In the genomic region with DNA sequence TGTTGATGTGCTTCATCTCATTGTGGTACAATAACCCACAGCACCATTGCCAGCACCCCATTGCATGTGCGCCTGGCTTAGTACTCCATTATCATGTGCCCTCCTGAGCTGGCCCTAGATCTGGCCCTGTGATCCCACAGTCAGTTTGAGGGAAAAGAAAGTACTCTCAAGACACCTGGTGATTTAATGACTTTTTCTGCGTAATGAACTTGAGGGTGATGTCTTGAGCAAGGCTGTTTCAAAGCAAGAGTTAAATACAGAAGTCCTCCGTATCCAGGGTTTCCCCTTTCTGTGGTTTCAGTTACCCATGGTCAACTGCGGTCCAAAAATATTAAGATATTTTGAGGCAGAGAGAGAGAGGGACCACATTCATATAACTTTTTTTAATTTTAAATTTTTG, we compare ENCODE assay signal across 13 cellular contexts. TPM values are rescaled to one million over a fixed set of nuclear protein-coding genes. Genes with fewer than 3 reads are reported as not detected.
DNase-seq lines count a peak whose midpoint lies in the region; ATAC-seq and TF ChIP-seq lines count a peak whose summit lies in the region.
"Had no signal": no experiment of that assay in that cellular context is flagged by ENCODE, and none has a peak within 500 bp of the region (broad histone marks: within the 10 kb centered on the region; RNA-seq: fewer than 3 reads in every experiment).

No MANE protein-coding gene starts in this region.

- no peaks in the 10 kb centered on the region for H4K20me1 ChIP-seq in OCI-LY7 (ENCODE audit: insufficient read depth, low read length)

- H3K9me3 Mint-ChIP-seq in mesothelial cell of epicardium: peaks cover 23% of the 10 kb centered on the region

- TF ChIP-seq POLR2A in gastrocnemius medialis (IDR thresholded peaks at IDR 0.05) (no peak), adrenal gland (IDR thresholded peaks at IDR 0.05) (no peak)

- H3K79me2 ChIP-seq in OCI-LY7 (ENCODE audit: insufficient read depth, low read depth, low read length): no peaks in the 10 kb centered on the region

- peak overlapping the region; percentile 85 for H3K4me2 ChIP-seq in OCI-LY7 (ENCODE audit: low read length)

- H3K4me1 Mint-ChIP-seq in mesothelial cell of epicardium: no peaks in the 10 kb centered on the region

- POLR2A ChIA-PET in OCI-LY7 (lab: Charles Lee): interaction anchor here (0.6 to 2.4 kb wide), 6 partner anchors 11 to 90 kb away, joined by 3 to 8 read pairs (median 4); no protein-coding TSS in a partner anchor

- no peak overlapping the region for H3K4me3 Mint-ChIP-seq in mesothelial cell of epicardium

- peak overlapping the region; percentile 91 for H3K27ac ChIP-seq in OCI-LY7 (ENCODE audit: low read depth, low read length, poor library complexity, severe bottlenecking)
- no peak overlapping the region for H3K27ac ChIP-seq in gastrocnemius medialis
- no peak overlapping the region for H3K27ac ChIP-seq in adrenal gland

- 62 to 84% (median 80%) methylated on average over 4 of the region's 4 CpGs for WGBS in adrenal gland, 4 donors

- in situ Hi-C loops in gastrocnemius medialis (cut with MboI; ENCODE audit: low sequenced_read_pairs in 4 of 4): no loop called here

- peaks cover 64% of the 10 kb centered on the region for H3K27me3 Mint-ChIP-seq in mesothelial cell of epicardium (ENCODE audit: low read depth)

- BruUV-seq in OCI-LY7 (replicated peaks; lab: Mats Ljungman, UMichigan): no TSS peak

- intact Hi-C loops in OCI-LY7 (cut with micrococcal nuclease; ENCODE audit: unreplicated experiment) (no loop called here), gastrocnemius medialis (cut with DNase I; ENCODE audit: low total_unique reads) (no loop called here), adrenal gland (cut with DNase I) (no loop called here)

- H3K9me3 ChIP-seq in OCI-LY7 (ENCODE audit: low read length): peaks cover 18% of the 10 kb centered on the region
- no peaks in the 10 kb centered on the region for H3K9me3 ChIP-seq in gastrocnemius medialis
- no peaks in the 10 kb centered on the region for H3K9me3 ChIP-seq in adrenal gland (replicated peaks in 1 of 3)

- H3K4me1 ChIP-seq in OCI-LY7 (ENCODE audit: insufficient read depth, low read length, poor library complexity, severe bottlenecking) (peaks cover 60% of the 10 kb centered on the region), gastrocnemius medialis (no peaks in the 10 kb centered on the region), adrenal gland (replicated peaks in 1 of 2) (no peaks in the 10 kb centered on the region)

- ATAC-seq in GM21360 (IDR thresholded peaks at IDR 0.05; ENCODE audit: unreplicated experiment): peak; percentile 41
- ATAC-seq in HG03108 (IDR thresholded peaks at IDR 0.05; ENCODE audit: unreplicated experiment): peak; percentile 34
- ATAC-seq in gastrocnemius medialis: no peak
- ATAC-seq: Panc1 had no signal

- CTCF ChIA-PET in OCI-LY7 (lab: Charles Lee; ENCODE audit: unreplicated experiment): no interaction called here

- TF ChIP-seq CTCF in GM10266 (IDR thresholded peaks at IDR 0.05; ENCODE audit: control insufficient read depth, insufficient read depth, low read depth, missing control alignments): no peak
- TF ChIP-seq CTCF in OCI-LY7 (conservative IDR thresholded peaks at IDR 0.05; ENCODE audit: low read length): no peak
- no peak for TF ChIP-seq CTCF in gastrocnemius medialis (IDR thresholded peaks at IDR 0.05 in 4 of 5, conservative IDR thresholded peaks at IDR 0.05 in 1 of 5)
- no peak for TF ChIP-seq CTCF in adrenal gland (IDR thresholded peaks at IDR 0.05)
- no peak for TF ChIP-seq CTCF in mesothelial cell of epicardium (IDR thresholded peaks at IDR 0.05; ENCODE audit: unreplicated experiment)

- H3K36me3 ChIP-seq in OCI-LY7 (ENCODE audit: insufficient read depth, low read length) (peaks cover 19% of the 10 kb centered on the region; the same call in 1 of the 2 replicates), gastrocnemius medialis (peaks cover 0 to 5% of the 10 kb centered on the region in 2 donors), adrenal gland (replicated peaks in 1 of 2) (no peaks in the 10 kb centered on the region)

- no peak overlapping the region for H3K27ac Mint-ChIP-seq in mesothelial cell of epicardium

- DNase-seq in GM10266 (ENCODE audit: extremely low spot score) (peak; percentile 47), OCI-LY7 (ENCODE audit: low spot score) (peak; percentile 31), gastrocnemius medialis (no peak), adrenal gland (no peak), NCI-H446 treated with DMSO at 0.1 percent for 48 hours (lab: John Stamatoyannopoulos, UW) (no peak), mesothelial cell of epicardium (ENCODE audit: low spot score in 2 of 2, unreplicated experiment in 2 of 2) (no peak)
- DNase-seq: EL, erythroblast, NCI-H1694 had no signal

- peak overlapping the region; percentile 51; the same call in 1 of the 2 replicates for H2AFZ ChIP-seq in OCI-LY7 (ENCODE audit: low read length)

- H3K36me3 Mint-ChIP-seq in mesothelial cell of epicardium: no peaks in the 10 kb centered on the region

- no peaks in the 10 kb centered on the region for H3K9me2 ChIP-seq in OCI-LY7 (ENCODE audit: insufficient read depth, low read length)

- H3K4me3 ChIP-seq in OCI-LY7 (ENCODE audit: low read depth, low read length, poor library complexity, severe bottlenecking): peak overlapping the region; percentile 33
- H3K4me3 ChIP-seq in gastrocnemius medialis: no peak overlapping the region
- no peak overlapping the region for H3K4me3 ChIP-seq in adrenal gland

- H3K27me3 ChIP-seq in gastrocnemius medialis: no peaks in the 10 kb centered on the region
- no peaks in the 10 kb centered on the region for H3K27me3 ChIP-seq in adrenal gland

RNA-seq across cellular contexts. Expression of a gene that starts 16.3 kb away (rescaled TPM):
- total RNA-seq in OCI-LY7 (2014; rRNA removed; shearing (Covaris generic)): 2.3 and 2.7 TPM in 2 replicates
- total RNA-seq in OCI-LY7 (2022) (2.2 and 3.6 TPM in 2 replicates), gastrocnemius medialis (under 1 TPM in 2 of 4 donors, not detected in 2; 0.11 to 0.46 TPM), adrenal gland (under 1 TPM in 1 of 8 donors, not detected in 7; 0.07 TPM), mesothelial cell of epicardium (0.09 to 0.13 TPM (median 0.11 TPM) in 3 replicates)
- polyA plus RNA-seq in adrenal gland: not detected
- total RNA-seq: myocyte had no signal

RNA-seq across cellular contexts. Expression of a gene that starts 39.7 kb away (rescaled TPM):
- total RNA-seq in OCI-LY7 (2014; rRNA removed; shearing (Covaris generic)): 11.2 and 34.9 TPM in 2 replicates
- total RNA-seq in OCI-LY7 (2022): 22.7 and 24.2 TPM in 2 replicates
- 10 to 100 TPM; 11.1 to 22.2 (median 14.8) TPM for total RNA-seq in gastrocnemius medialis
- 10 to 100 TPM in 6 of 8 donors, 1 to 10 TPM in 2; 4.3 to 20.5 (median 18.3) TPM for total RNA-seq in adrenal gland
- polyA plus RNA-seq in adrenal gland: 10 to 100 TPM; 26.1 to 31.6 (median 31.0) TPM
- 21.8 to 25.5 TPM (median 22.6 TPM) in 3 replicates for total RNA-seq in mesothelial cell of epicardium

Comparison
In these comparisons a context has a peak if more than half of its experiments do, and no peak if none do; other contexts are left out.
1. DNase-seq: peak in GM10266 (single experiment) and OCI-LY7 (single experiment); none in gastrocnemius medialis (0 of 2), adrenal gland (0 of 7), NCI-H446 treated with DMSO at 0.1 percent for 48 hours (single experiment) and mesothelial cell of epicardium (0 of 2).
2. ATAC-seq: peak in GM21360 (single experiment) and HG03108 (single experiment); none in gastrocnemius medialis (0 of 2).